1 cellular context compared by ENCODE assay signal in the genomic region with DNA sequence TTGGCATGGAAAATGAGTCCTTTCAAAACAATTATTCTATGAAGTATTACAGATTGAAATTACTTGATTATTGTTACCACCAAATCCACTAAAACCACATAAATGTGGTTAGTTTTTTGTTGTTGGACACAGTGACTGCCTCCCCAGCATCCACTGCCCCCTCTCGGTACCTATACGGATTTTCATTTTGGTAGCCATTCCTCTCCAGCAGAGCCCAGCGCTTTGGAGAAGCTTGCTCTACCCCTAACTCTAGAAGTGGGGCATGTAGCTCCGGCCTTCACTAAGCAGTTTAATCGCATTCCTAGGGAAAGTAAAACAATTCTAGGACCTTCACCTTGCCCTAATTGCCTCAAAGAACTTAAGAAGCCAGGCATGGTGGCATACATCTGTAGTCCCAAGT.
TF ChIP-seq lines count a peak whose summit lies in the region.

No MANE protein-coding gene starts in this region.

TF ChIP-seq in K562, 482 proteins besides CTCF, POLR2A, EP300 and RAD21:
- TF ChIP-seq HDAC2 (IDR thresholded peaks at IDR 0.05), result no peak
- no peak for TF ChIP-seq ZNF280A (IDR thresholded peaks at IDR 0.05; ENCODE audit: low read depth, partially characterized antibody)
- no peak for TF ChIP-seq ZNF24 (IDR thresholded peaks at IDR 0.05)
- no peak for TF ChIP-seq EP400 (IDR thresholded peaks at IDR 0.05)
- no peak for TF ChIP-seq ZBTB1 (CRISPR knock-in tag; IDR thresholded peaks at IDR 0.05; ENCODE audit: borderline replicate concordance, low read depth)
- TF ChIP-seq SRSF1 (IDR thresholded peaks at IDR 0.05; ENCODE audit: low read depth, low read length), result no peak
- TF ChIP-seq ZNF354B (CRISPR knock-in tag; IDR thresholded peaks at IDR 0.05), result no peak
- TF ChIP-seq TARDBP (IDR thresholded peaks at IDR 0.05), result no peak
- TF ChIP-seq STAT5A (IDR thresholded peaks at IDR 0.05; ENCODE audit: borderline replicate concordance, low read length), result no peak
- no peak for TF ChIP-seq ZNF785 (CRISPR knock-in tag; IDR thresholded peaks at IDR 0.05)
- TF ChIP-seq XRCC5 (IDR thresholded peaks at IDR 0.05; ENCODE audit: low read depth, low read length), result no peak
- TF ChIP-seq RBM39 (optimal IDR thresholded peaks at IDR 0.05; ENCODE audit: low read depth, low read length), result no peak
- TF ChIP-seq IRF9 (tag; IDR thresholded peaks at IDR 0.05), result no peak
- no peak for TF ChIP-seq KLF16 (IDR thresholded peaks at IDR 0.05)
- TF ChIP-seq ZNF639 (CRISPR knock-in tag; conservative IDR thresholded peaks at IDR 0.05 in 1 of 2, IDR thresholded peaks at IDR 0.05 in 1 of 2), result no peak
TF ChIP-seq in K562: peak in this region for 0.
